24 cellular contexts compared by ENCODE assay signal in genomic region chr12:16056910-16057309, GRCh38.
DNase-seq lines count a peak whose midpoint lies in the region; ATAC-seq, FAIRE-seq and TF ChIP-seq lines count a peak whose summit lies in the region.
"Had no signal": no experiment of that assay in that cellular context is flagged by ENCODE, and none has a peak within 500 bp of the region (broad histone marks: within the 10 kb centered on the region; RNA-seq: fewer than 3 reads in every experiment).

No MANE protein-coding gene starts in this region.

- no TSS peak for BruUV-seq in HepG2 (replicated peaks; lab: Mats Ljungman, UMichigan)
- no TSS peak for BruUV-seq in K562 (replicated peaks; lab: Mats Ljungman, UMichigan)

- H3K36me3 ChIP-seq in HepG2 (replicated peaks in 1 of 2; ENCODE audit: control insufficient read depth in 1 of 2, insufficient read depth in 2 of 2, low read length in 2 of 2) (no peaks in the 10 kb centered on the region), right lobe of liver (no peaks in the 10 kb centered on the region), K562 (ENCODE audit: control insufficient read depth, insufficient read depth, low read length) (no peaks in the 10 kb centered on the region), testis (ENCODE audit: low read depth, missing control alignments) (no peaks in the 10 kb centered on the region), SK-N-SH (replicated peaks in 1 of 2; ENCODE audit: control insufficient read depth in 1 of 2, insufficient read depth in 2 of 2, low read length in 1 of 2) (no peaks in the 10 kb centered on the region)
- H3K36me3 ChIP-seq: BE2C, BLaER1 had no signal

- no peak for ATAC-seq in HepG2
- ATAC-seq in right lobe of liver = no peak
- no peak for ATAC-seq in K562
- ATAC-seq: GM12878 had no signal

- intact Hi-C loops in HepG2 (cut with micrococcal nuclease; ENCODE audit: unreplicated experiment) = no loop called here
- intact Hi-C loops in right lobe of liver (cut with DNase I) = no loop called here
- intact Hi-C loops in K562 (cut with micrococcal nuclease) = no loop called here
- intact Hi-C loops in testis (cut with DNase I; ENCODE audit: low total_unique reads) = no loop called here

- H3K9me1 ChIP-seq in K562 (ENCODE audit: control insufficient read depth, insufficient read depth, low read length) = no peaks in the 10 kb centered on the region

- WGBS in HepG2 (ENCODE audit: low lambda C conversion rate) = 74% methylated on average over 6 of the region's 6 CpGs
- 73% methylated on average over 4 of the region's 6 CpGs for WGBS in right lobe of liver (ENCODE audit: insufficient coverage, low coverage, low lambda C conversion rate, missing lambda C conversion rate)
- 0% methylated on average over 2 of the region's 6 CpGs for WGBS in K562 (ENCODE audit: insufficient coverage, low coverage, missing lambda C conversion rate)
- WGBS in testis, 2 donors = 64 to 77% methylated on average over 6 of the region's 6 CpGs
- WGBS in SK-N-SH (ENCODE audit: low lambda C conversion rate) = 71% methylated on average over 6 of the region's 6 CpGs

- TF ChIP-seq RAD21 in HepG2 (CRISPR knock-in tag; IDR thresholded peaks at IDR 0.05) = no peak
- TF ChIP-seq RAD21 in K562 (CRISPR knock-in tag; conservative IDR thresholded peaks at IDR 0.05 in 1 of 2, IDR thresholded peaks at IDR 0.05 in 1 of 2) = no peak
- no peak for TF ChIP-seq RAD21 in SK-N-SH (IDR thresholded peaks at IDR 0.05; ENCODE audit: low read length)

- no peak overlapping the region for H3K4me2 ChIP-seq in HepG2 (ENCODE audit: low read depth, low read length)
- no peak overlapping the region for H3K4me2 ChIP-seq in K562 (ENCODE audit: insufficient read depth, low read length)
- no peak overlapping the region for H3K4me2 ChIP-seq in SK-N-SH
- H3K4me2 ChIP-seq: BLaER1 had no signal

- TF ChIP-seq POLR2A in HepG2 (IDR thresholded peaks at IDR 0.05; ENCODE audit: insufficient read depth in 1 of 2, low read depth in 2 of 2, low read length in 2 of 2) (no peak), right lobe of liver (IDR thresholded peaks at IDR 0.05) (no peak), K562 (conservative IDR thresholded peaks at IDR 0.05) (no peak), testis (IDR thresholded peaks at IDR 0.05) (no peak)

- H3K79me2 ChIP-seq in HepG2 (ENCODE audit: insufficient read depth, low read length) = no peaks in the 10 kb centered on the region
- H3K79me2 ChIP-seq in K562 (ENCODE audit: control insufficient read depth, insufficient read depth, low read length) = no peaks in the 10 kb centered on the region
- H3K79me2 ChIP-seq in SK-N-SH (ENCODE audit: insufficient read depth) = no peaks in the 10 kb centered on the region

- no peak for TF ChIP-seq CTCF in HepG2 (CRISPR knock-in tag; IDR thresholded peaks at IDR 0.05)
- TF ChIP-seq CTCF in right lobe of liver (IDR thresholded peaks at IDR 0.05) = no peak
- no peak for TF ChIP-seq CTCF in K562 (IDR thresholded peaks at IDR 0.05 in 2 of 3, conservative IDR thresholded peaks at IDR 0.05 in 1 of 3; ENCODE audit: insufficient read depth in 2 of 3, low read depth in 1 of 3, low read length in 3 of 3)
- TF ChIP-seq CTCF in testis (IDR thresholded peaks at IDR 0.05) = no peak
- TF ChIP-seq CTCF in SK-N-SH (IDR thresholded peaks at IDR 0.05) = no peak

- no peaks in the 10 kb centered on the region for H3F3A ChIP-seq in SK-N-SH (replicated peaks; ENCODE audit: insufficient read depth)

- POLR2A ChIA-PET in HepG2 (lab: Yijun Ruan, JAX) = no interaction called here
- POLR2A ChIA-PET in K562 (lab: Yijun Ruan, JAX) = no interaction called here
- POLR2A ChIA-PET in SK-N-SH (lab: Yijun Ruan, JAX) = no interaction called here

- H3K9me2 ChIP-seq in SK-N-SH = no peaks in the 10 kb centered on the region

- H4K20me1 ChIP-seq in HepG2 (ENCODE audit: insufficient read depth, low read length) (no peaks in the 10 kb centered on the region), K562 (replicated peaks; ENCODE audit: control insufficient read depth, insufficient read depth, low read length) (no peaks in the 10 kb centered on the region), SK-N-SH (ENCODE audit: insufficient read depth) (no peaks in the 10 kb centered on the region)
- H4K20me1 ChIP-seq: BLaER1 had no signal

- in situ Hi-C loops in HepG2 (cut with HindIII; ENCODE audit: extremely low pct_ligation_motif_present, low pct_unique_long_range_greater_than_20kb) = no loop called here
- in situ Hi-C loops in K562 (cut with MboI) = no loop called here

- no peak for DNase-seq in HepG2 (ENCODE audit: low spot score)
- DNase-seq in right lobe of liver = no peak
- no peak for DNase-seq in K562 (ENCODE audit: extremely low read depth in 1 of 4, low spot score in 3 of 4)
- no peak for DNase-seq in testis
- DNase-seq in NCI-H2107 treated with DMSO at 0.1 percent for 48 hours (lab: John Stamatoyannopoulos, UW; ENCODE audit: unreplicated experiment) = no peak
- no peak for DNase-seq in SK-N-SH
- DNase-seq: ACHN; BE2C; C1 segment of cervical spinal cord; CD4-positive, CD25-positive, alpha-beta regulatory T cell; CD8-positive, alpha-beta memory T cell; COR-L47; DMS 273 treated with DMSO at 0.1 percent for 48 hours; DMS153; DMS53; DMS79; DND-41; EL; GDM1 had no signal

- H3K9me3 ChIP-seq in HepG2 (ENCODE audit: low read length) (no peaks in the 10 kb centered on the region), right lobe of liver (no peaks in the 10 kb centered on the region), K562 (replicated peaks; ENCODE audit: control insufficient read depth, insufficient read depth, low read depth, low read length) (no peaks in the 10 kb centered on the region; the same call in 1 of the 2 replicates), testis (no peaks in the 10 kb centered on the region), SK-N-SH (no peaks in the 10 kb centered on the region)
- H3K9me3 ChIP-seq: BE2C had no signal

- CTCF ChIA-PET in HepG2 (lab: Yijun Ruan, JAX; ENCODE audit: low intra/inter-chr PET ratio, low total read pairs) = no interaction called here
- CTCF ChIA-PET in K562 (lab: Yijun Ruan, JAX; ENCODE audit: low intra/inter-chr PET ratio) = no interaction called here
- CTCF ChIA-PET in SK-N-SH (lab: Yijun Ruan, JAX) = no interaction called here

- TF ChIP-seq EP300 in HepG2 (IDR thresholded peaks at IDR 0.05; ENCODE audit: low read depth in 2 of 2, low read length in 2 of 2) (no peak), HepG2 (CRISPR knock-in tag; IDR thresholded peaks at IDR 0.05; ENCODE audit: borderline replicate concordance) (no peak), K562 (IDR thresholded peaks at IDR 0.05; ENCODE audit: low read length) (no peak), SK-N-SH (IDR thresholded peaks at IDR 0.05; ENCODE audit: borderline replicate concordance in 1 of 2, low read depth in 1 of 2, low read length in 1 of 2) (no peak)

- no peak overlapping the region for H3K9ac ChIP-seq in HepG2 (ENCODE audit: insufficient read depth, low read depth, low read length)
- no peak overlapping the region for H3K9ac ChIP-seq in K562 (ENCODE audit: insufficient read depth in 1 of 2, low read depth in 2 of 2, low read length in 2 of 2)
- H3K9ac ChIP-seq in SK-N-SH = no peak overlapping the region
- H3K9ac ChIP-seq: BLaER1 had no signal

- no peak for FAIRE-seq in HepG2 (lab: Jason Lieb, UNC)
- FAIRE-seq in K562 (lab: Jason Lieb, UNC) = no peak
- FAIRE-seq: GM12878, GM12892, GM18507 had no signal

- H3K4me1 ChIP-seq in HepG2 (ENCODE audit: insufficient read depth, low read length) (no peaks in the 10 kb centered on the region), right lobe of liver (no peaks in the 10 kb centered on the region), K562 (replicated peaks in 1 of 2; ENCODE audit: control insufficient read depth in 2 of 2, insufficient read depth in 2 of 2, low read length in 2 of 2) (0 out of 5 replicates have a peak, but pooled peaks cover 0 to 6% of the 10 kb centered on the region in 2 experiments), testis (no peaks in the 10 kb centered on the region), SK-N-SH (ENCODE audit: control insufficient read depth in 1 of 2, insufficient read depth in 2 of 2, low read depth in 1 of 2, low read length in 1 of 2) (no peaks in the 10 kb centered on the region)
- H3K4me1 ChIP-seq: BE2C, BLaER1 had no signal

- H3K4me3 ChIP-seq in HepG2 (replicated peaks in 1 of 3; ENCODE audit: insufficient read depth in 1 of 3, low read depth in 2 of 3, low read length in 3 of 3) = no peak overlapping the region
- no peak overlapping the region for H3K4me3 ChIP-seq in right lobe of liver
- H3K4me3 ChIP-seq in K562 = no peak overlapping the region
- peak overlapping the region; percentile 46 to 51 for H3K4me3 ChIP-seq in testis
- no peak overlapping the region for H3K4me3 ChIP-seq in SK-N-SH (ENCODE audit: low read depth in 2 of 2, low read length in 1 of 2)
- H3K4me3 ChIP-seq: BLaER1, GM12878 had no signal

- H3K27me3 ChIP-seq in HepG2 (ENCODE audit: control insufficient read depth in 1 of 2, insufficient read depth in 2 of 2, low read length in 2 of 2) (no peaks in the 10 kb centered on the region; a peak in 1 of 5 replicates), right lobe of liver (no peaks in the 10 kb centered on the region), K562 (ENCODE audit: control insufficient read depth in 2 of 2, insufficient read depth in 2 of 2, low read length in 2 of 2) (no peaks in the 10 kb centered on the region), testis (no peaks in the 10 kb centered on the region), SK-N-SH (ENCODE audit: insufficient read depth) (no peaks in the 10 kb centered on the region)
- H3K27me3 ChIP-seq: BE2C, BLaER1 had no signal

- H3K27ac ChIP-seq in HepG2 (ENCODE audit: extremely low read length, insufficient read depth, low read length) = no peak overlapping the region
- H3K27ac ChIP-seq in right lobe of liver = no peak overlapping the region
- no peak overlapping the region for H3K27ac ChIP-seq in K562 (ENCODE audit: extremely low read depth, low read depth, low read length)
- no peak overlapping the region for H3K27ac ChIP-seq in testis
- no peak overlapping the region for H3K27ac ChIP-seq in SK-N-SH (ENCODE audit: low read depth in 2 of 2, low read length in 1 of 2)
- H3K27ac ChIP-seq: 22Rv1, BLaER1 had no signal

- H2AFZ ChIP-seq in HepG2 (ENCODE audit: low read length) = no peak overlapping the region
- no peak overlapping the region for H2AFZ ChIP-seq in K562 (ENCODE audit: low read depth, low read length)
- H2AFZ ChIP-seq in SK-N-SH (ENCODE audit: low read depth) = no peak overlapping the region

TF ChIP-seq in HepG2, 621 proteins besides CTCF, POLR2A, EP300 and RAD21 (continues in another document):
- no peak for TF ChIP-seq TSC22D2 (CRISPR knock-in tag; IDR thresholded peaks at IDR 0.05; ENCODE audit: borderline replicate concordance)
- peak; percentile 62 to 81 for TF ChIP-seq MAFK (conservative IDR thresholded peaks at IDR 0.05 in 1 of 2, IDR thresholded peaks at IDR 0.05 in 1 of 2; ENCODE audit: low read length in 2 of 2)

TF ChIP-seq in K562, 482 proteins besides CTCF, POLR2A, EP300 and RAD21 (continues in another document):
- peak; percentile 32; the same call in 1 of the 2 replicates for TF ChIP-seq MAFG (tag; conservative IDR thresholded peaks at IDR 0.05)

TF ChIP-seq in SK-N-SH, 30 proteins besides CTCF, POLR2A, EP300 and RAD21 (continues in another document):
- TF ChIP-seq GABPA (IDR thresholded peaks at IDR 0.05; ENCODE audit: low read depth) = no peak

Comparison
In these comparisons a context has a peak if more than half of its experiments do, and no peak if none do; other contexts are left out.
1. H3K4me3 ChIP-seq: peak in testis (2 of 2); none in HepG2 (0 of 3), right lobe of liver (0 of 3), K562 (single experiment) and SK-N-SH (0 of 2).
2. Of the 241 proteins assayed by ChIP-seq in both HepG2 and K562: peak only in HepG2: MAFK; only in K562: MAFG; in both: MAFF; in neither: 238.